ENCODE assay signal across 21 cellular contexts in genomic region chr16:58634265-58634802, GRCh38. TPM values are rescaled to one million over a fixed set of nuclear protein-coding genes. Genes with fewer than 3 reads are reported as not detected.
DNase-seq lines count a peak whose midpoint lies in the region; ATAC-seq, FAIRE-seq and TF ChIP-seq lines count a peak whose summit lies in the region.
"Had no signal": no experiment of that assay in that cellular context is flagged by ENCODE, and none has a peak within 500 bp of the region (broad histone marks: within the 10 kb centered on the region; RNA-seq: fewer than 3 reads in every experiment).

No MANE protein-coding gene starts in this region.

- H3K27me3 ChIP-seq in WERI-Rb-1 (ENCODE audit: insufficient read depth, low read depth, severe bottlenecking) (no peaks in the 10 kb centered on the region), small intestine (ENCODE audit: control insufficient read depth in 2 of 2, insufficient read depth in 2 of 2, low read length in 2 of 2) (no peaks in the 10 kb centered on the region)
- H3K27me3 ChIP-seq: BLaER1 treated with 17β-estradiol and CSF1 and Interleukin-3, amounts not matched to agents 10 nM and 100 nM had no signal

- H3K27ac ChIP-seq in WERI-Rb-1 (peak overlapping the region; percentile 78), small intestine (ENCODE audit: low read depth in 1 of 2, low read length in 1 of 2) (no peak overlapping the region)
- H3K27ac ChIP-seq: BLaER1 treated with 17β-estradiol and CSF1 and Interleukin-3, amounts not matched to agents 10 nM and 100 nM had no signal

- H3K36me3 ChIP-seq in WERI-Rb-1 (peaks cover 2% of the 10 kb centered on the region), small intestine (ENCODE audit: control insufficient read depth in 2 of 2, insufficient read depth in 2 of 2, low read length in 2 of 2) (no peaks in the 10 kb centered on the region)
- H3K36me3 ChIP-seq: BLaER1 treated with 17β-estradiol and CSF1 and Interleukin-3, amounts not matched to agents 10 nM and 100 nM had no signal

- H3K4me3 ChIP-seq in WERI-Rb-1 (ENCODE audit: low read depth, low read length) (no peak overlapping the region), small intestine (ENCODE audit: low read depth in 1 of 2, low read length in 2 of 2) (no peak overlapping the region)
- H3K4me3 ChIP-seq: BLaER1 treated with 17β-estradiol and CSF1 and Interleukin-3, amounts not matched to agents 10 nM and 100 nM had no signal

- DNase-seq in NCI-H526 (lab: John Stamatoyannopoulos, UW) (peak; percentile 30 to 63), NCI-H526 treated with DMSO at 0.1 percent for 48 hours (lab: John Stamatoyannopoulos, UW) (no peak), WERI-Rb-1 (peak; percentile 52), left lobe of liver (ENCODE audit: low spot score) (peak; percentile 55), small intestine (peak; percentile 78), GM20000 (ENCODE audit: low spot score) (no peak), retina (no peak)
- DNase-seq: 8988T; CD4-positive, alpha-beta memory T cell; DMS153; GDM1; Karpas-422; MV-4-11; NCI-H1105 treated with DMSO at 0.1 percent for 48 hours; NCI-H1694 treated with DMSO at 0.1 percent for 48 hours; NCI-H2081 treated with DMSO at 0.1 percent for 48 hours; NCI-H446; NCI-H748 treated with DMSO at 0.1 percent for 48 hours; SIG-M5 had no signal

- ATAC-seq in left lobe of liver: peak; percentile 16
- ATAC-seq in HG03095 (IDR thresholded peaks at IDR 0.05; ENCODE audit: unreplicated experiment): no peak

- WGBS in small intestine, 3 donors: 17 to 68% (median 42%) methylated on average over 3 of the region's 3 CpGs

- no peaks in the 10 kb centered on the region for H3K4me1 ChIP-seq in small intestine (ENCODE audit: control insufficient read depth in 2 of 2, insufficient read depth in 1 of 2, low read depth in 1 of 2, low read length in 1 of 2)

- no peaks in the 10 kb centered on the region for H3K9me3 ChIP-seq in WERI-Rb-1 (ENCODE audit: severe bottlenecking)
- no peaks in the 10 kb centered on the region for H3K9me3 ChIP-seq in small intestine (ENCODE audit: control insufficient read depth, low read depth)
- H3K9me3 ChIP-seq: BLaER1 treated with 17β-estradiol and CSF1 and Interleukin-3, amounts not matched to agents 10 nM and 100 nM had no signal

- TF ChIP-seq CTCF in WERI-Rb-1 (IDR thresholded peaks at IDR 0.05; ENCODE audit: low read depth, low read length): no peak
- TF ChIP-seq CTCF in GM20000 (IDR thresholded peaks at IDR 0.05; ENCODE audit: extremely low read depth, missing control alignments): no peak

- FAIRE-seq in small intestine (lab: Jason Lieb, UNC): no peak

RNA-seq across cellular contexts. Expression of gene CNOT1, which starts 4.7 kb away (rescaled TPM):
- total RNA-seq in left lobe of liver: 63.6 TPM
- 100 to 1,000 TPM in 2 of 3 donors, 10 to 100 TPM in 1; 79.4 to 106 (median 104) TPM for polyA plus RNA-seq in small intestine

RNA-seq across cellular contexts. Expression of gene SLC38A7, which starts 50.2 kb away (rescaled TPM):
- total RNA-seq in left lobe of liver: 15.0 TPM
- 1 to 10 TPM; 2.7 to 7.9 (median 3.6) TPM for polyA plus RNA-seq in small intestine

Comparison
In these comparisons a context has a peak if more than half of its experiments do, and no peak if none do; other contexts are left out.
1. DNase-seq: peak in NCI-H526 (2 of 2), WERI-Rb-1 (single experiment), left lobe of liver (single experiment) and small intestine (single experiment); none in NCI-H526 treated with DMSO at 0.1 percent for 48 hours (single experiment), GM20000 (single experiment) and retina (single experiment).